ENCODE assay signal across 8 cellular contexts in the genomic region with DNA sequence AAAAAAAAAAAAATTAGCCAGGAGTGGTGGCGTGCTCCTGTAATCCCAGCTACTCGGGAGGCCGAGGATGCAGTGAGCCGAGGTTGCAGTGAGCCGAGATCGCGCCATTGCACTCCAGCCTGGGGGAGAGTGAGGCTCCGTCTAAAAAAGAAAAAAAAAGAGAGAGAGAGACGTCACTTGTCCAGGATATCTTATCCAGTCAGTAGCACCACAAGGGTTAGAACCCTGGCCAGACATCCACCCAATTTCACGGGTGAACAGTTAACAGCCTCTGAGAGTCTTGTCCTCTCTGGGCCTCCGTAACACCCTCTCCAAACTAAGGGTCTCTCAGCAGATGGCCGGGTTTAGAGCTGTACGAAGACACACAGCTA. TPM values are rescaled to one million over a fixed set of nuclear protein-coding genes. Genes with fewer than 3 reads are reported as not detected.
DNase-seq lines count a peak whose midpoint lies in the region; ATAC-seq and TF ChIP-seq lines count a peak whose summit lies in the region.

No MANE protein-coding gene starts in this region.

- no peaks in the 10 kb centered on the region for H3K9me3 Mint-ChIP-seq in Caco-2 (ENCODE audit: unreplicated experiment)
- no peaks in the 10 kb centered on the region for H3K9me3 Mint-ChIP-seq in effector memory CD8-positive, alpha-beta T cell

- H3K27me3 ChIP-seq in Caco-2 (replicated peaks; ENCODE audit: control insufficient read depth, insufficient read depth, low read length) (no peaks in the 10 kb centered on the region), neutrophil (no peaks in the 10 kb centered on the region)

- no peaks in the 10 kb centered on the region; the same call in 1 of the 2 replicates for H3K36me3 ChIP-seq in Caco-2 (ENCODE audit: control insufficient read depth, insufficient read depth, low read length)
- no peaks in the 10 kb centered on the region for H3K36me3 ChIP-seq in KOPT-K1 (ENCODE audit: insufficient read depth, low read length)
- H3K36me3 ChIP-seq in neutrophil: peaks cover 13% of the 10 kb centered on the region

- H3K27ac ChIP-seq in KOPT-K1 (ENCODE audit: low read depth, low read length, poor library complexity, severe bottlenecking) (peak overlapping the region; percentile 88), neutrophil (peak overlapping the region; percentile 90)

- in situ Hi-C loops in G401 (cut with HindIII; ENCODE audit: low sequenced_read_pairs): no loop called here

- peaks cover 23% of the 10 kb centered on the region for H3K36me3 Mint-ChIP-seq in Caco-2 (ENCODE audit: insufficient read depth, unreplicated experiment)
- peaks cover 16% of the 10 kb centered on the region for H3K36me3 Mint-ChIP-seq in effector memory CD8-positive, alpha-beta T cell (ENCODE audit: insufficient read depth)

- no peak for ATAC-seq in effector memory CD8-positive, alpha-beta T cell (replicated peaks)

- H3K4me1 ChIP-seq in Caco-2 (peaks cover 13% of the 10 kb centered on the region), neutrophil (ENCODE audit: control insufficient read depth in 1 of 2, insufficient read depth in 1 of 2, low read depth in 1 of 2, low read length in 1 of 2) (peaks cover 27 to 29% of the 10 kb centered on the region in 2 experiments)

- peak overlapping the region; percentile 82 for H3K4me3 ChIP-seq in Caco-2 (ENCODE audit: low read depth, low read length)
- H3K4me3 ChIP-seq in neutrophil (ENCODE audit: low read depth in 1 of 2, low read length in 1 of 2): peak overlapping the region; percentile 86 to 98

- no peaks in the 10 kb centered on the region for H3K27me3 Mint-ChIP-seq in Caco-2 (ENCODE audit: insufficient read depth, unreplicated experiment)
- H3K27me3 Mint-ChIP-seq in effector memory CD8-positive, alpha-beta T cell: no peaks in the 10 kb centered on the region

- CTCF ChIA-PET in Caco-2 (lab: Charles Lee): interaction anchor here (1.0 kb wide), 2 partner anchors 48 to 50 kb away, joined by 3 read pairs; a partner anchor contains a TSS

- POLR2A ChIA-PET in Caco-2 (lab: Charles Lee): interaction anchor here (0.6 to 1.0 kb wide), 7 partner anchors 19 to 225 kb away, joined by 3 to 35 read pairs (median 3); a partner anchor contains a TSS

- peaks cover 16% of the 10 kb centered on the region for H3K4me1 Mint-ChIP-seq in Caco-2 (ENCODE audit: low read depth, unreplicated experiment)
- peaks cover 35 to 41% of the 10 kb centered on the region in 2 donors for H3K4me1 Mint-ChIP-seq in effector memory CD8-positive, alpha-beta T cell (ENCODE audit: low read depth in 2 of 2)

- no peaks in the 10 kb centered on the region for H3K9me3 ChIP-seq in Caco-2
- no peaks in the 10 kb centered on the region for H3K9me3 ChIP-seq in KOPT-K1 (ENCODE audit: insufficient read depth, low read length, poor library complexity, severe bottlenecking)
- no peaks in the 10 kb centered on the region for H3K9me3 ChIP-seq in neutrophil

- BruUV-seq in Caco-2 (replicated peaks; lab: Mats Ljungman, UMichigan): no TSS peak

- no peak for TF ChIP-seq CTCF in Caco-2 (IDR thresholded peaks at IDR 0.05; ENCODE audit: insufficient read depth in 1 of 2, low read depth in 1 of 2, low read length in 1 of 2, severe bottlenecking in 1 of 2, unreplicated experiment in 1 of 2)
- TF ChIP-seq CTCF in neutrophil (IDR thresholded peaks at IDR 0.05): no peak

- intact Hi-C loops in Caco-2 (cut with micrococcal nuclease; ENCODE audit: unreplicated experiment): loop anchor here (2.0 to 5.0 kb wide), 2 partner anchors 49 to 107 kb away; a partner anchor contains a TSS

- peak overlapping the region; percentile 99 for H3K4me3 Mint-ChIP-seq in Caco-2 (ENCODE audit: unreplicated experiment)
- peak overlapping the region; percentile 94 to 97 for H3K4me3 Mint-ChIP-seq in effector memory CD8-positive, alpha-beta T cell

- no peak for DNase-seq in Caco-2
- no peak for DNase-seq in effector memory CD8-positive, alpha-beta T cell
- no peak for DNase-seq in nucleus accumbens (lab: John Stamatoyannopoulos, UW)
- DNase-seq in G401 (ENCODE audit: low spot score): no peak
- DNase-seq in NOMO-1 treated with dmso at 0.1 percent for 144 hours (lab: John Stamatoyannopoulos, UW; ENCODE audit: unreplicated experiment): no peak
- no peak for DNase-seq in stimulated activated naive CD4-positive, alpha-beta T cell treated with Interleukin-2 at 50 U/mL for 16 hours (lab: John Stamatoyannopoulos, UW)

- peak overlapping the region; percentile 98 for H3K27ac Mint-ChIP-seq in Caco-2 (ENCODE audit: unreplicated experiment)
- H3K27ac Mint-ChIP-seq in effector memory CD8-positive, alpha-beta T cell: peak overlapping the region; percentile 93 to 94

RNA-seq across cellular contexts. Expression of a gene that starts 0.9 kb away (rescaled TPM):
- 144 and 159 TPM in 2 replicates for total RNA-seq in Caco-2 (2022)
- 6.2 and 17.2 TPM in 2 replicates for total RNA-seq in G401 (2014; rRNA removed; shearing (Covaris generic))

RNA-seq across cellular contexts. Expression of a gene that starts 8.4 kb away (rescaled TPM):
- not detected in 2 replicates for total RNA-seq in Caco-2 (2022)
- total RNA-seq in G401 (2014; rRNA removed; shearing (Covaris generic)): not detected in 2 replicates

RNA-seq across cellular contexts. Expression of a gene that starts 12.2 kb away (rescaled TPM):
- not detected in 2 replicates for total RNA-seq in Caco-2 (2022)
- total RNA-seq in G401 (2014; rRNA removed; shearing (Covaris generic)): not detected in 2 replicates

RNA-seq across cellular contexts. Expression of a gene that starts 39.9 kb away (rescaled TPM):
- total RNA-seq in Caco-2 (2022): 246 and 250 TPM in 2 replicates
- total RNA-seq in G401 (2014; rRNA removed; shearing (Covaris generic)): 182 and 412 TPM in 2 replicates

RNA-seq across cellular contexts. Expression of a gene that starts 47.0 kb away (rescaled TPM):
- total RNA-seq in Caco-2 (2022): 6.3 and 10.2 TPM in 2 replicates
- 12.7 and 16.6 TPM in 2 replicates for total RNA-seq in G401 (2014; rRNA removed; shearing (Covaris generic))
